8 cellular contexts compared by ENCODE assay signal in the genomic region with DNA sequence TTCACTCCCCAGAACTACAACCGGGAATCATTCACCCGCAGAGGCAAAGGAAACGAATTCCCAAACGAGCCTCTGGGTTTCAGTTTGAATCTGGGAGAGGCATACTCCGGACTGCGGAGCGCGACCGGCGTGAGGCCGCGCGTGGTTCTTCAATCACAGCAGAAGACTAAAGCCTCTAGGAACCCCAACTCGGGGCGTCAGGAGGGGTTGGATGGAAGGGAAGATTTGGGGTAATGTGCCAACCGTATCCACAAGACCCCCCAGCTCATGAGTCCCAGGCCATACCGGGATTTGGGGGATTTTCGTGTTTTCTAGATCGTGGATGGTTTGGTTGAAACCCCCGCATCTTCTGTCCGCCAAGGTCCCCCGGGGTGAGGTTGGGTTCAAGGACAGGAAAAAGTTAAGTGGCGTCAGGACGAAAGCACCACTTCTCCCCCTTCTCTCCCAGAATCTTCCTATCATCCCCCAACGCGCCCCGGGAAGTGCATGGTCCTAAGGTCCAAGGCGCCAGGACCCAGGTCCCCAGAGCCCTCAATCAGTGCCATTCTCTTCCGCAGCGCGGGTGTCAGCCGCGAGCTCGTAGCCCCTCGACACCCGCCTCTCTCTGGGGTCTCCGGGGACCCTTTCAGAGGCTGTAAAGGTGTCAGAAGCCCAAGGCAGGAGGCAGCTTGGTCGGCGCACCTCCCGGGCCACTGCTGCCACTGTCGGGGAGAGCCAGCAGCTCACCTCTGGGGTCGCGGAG. TPM values are rescaled to one million over a fixed set of nuclear protein-coding genes. Genes with fewer than 3 reads are reported as not detected.
DNase-seq lines count a peak whose midpoint lies in the region; ATAC-seq, FAIRE-seq and TF ChIP-seq lines count a peak whose summit lies in the region.

No MANE protein-coding gene starts in this region.

- no peaks in the 10 kb centered on the region for H3K9me3 ChIP-seq in psoas muscle

- TF ChIP-seq CTCF in glutamatergic neuron (IDR thresholded peaks at IDR 0.05; ENCODE audit: partially characterized antibody, unreplicated experiment) (no peak), psoas muscle (IDR thresholded peaks at IDR 0.05) (no peak)

- no peaks in the 10 kb centered on the region for H3K36me3 ChIP-seq in psoas muscle (ENCODE audit: insufficient read depth in 1 of 2, low read depth in 1 of 2)

- peaks cover 64% of the 10 kb centered on the region for H3K27me3 Mint-ChIP-seq in activated CD4-positive, alpha-beta T cell treated with anti-CD3 and anti-CD28 coated beads, Interleukin-2, amount 10 ng/mL, durations not matched to agents 24 days and 14 days
- peaks cover 33% of the 10 kb centered on the region for H3K27me3 Mint-ChIP-seq in glutamatergic neuron (ENCODE audit: unreplicated experiment)

- peak overlapping the region; percentile 75 for H3K4me3 ChIP-seq in psoas muscle

- peaks cover 22% of the 10 kb centered on the region for H3K4me1 ChIP-seq in psoas muscle

- H3K27ac Mint-ChIP-seq in activated CD4-positive, alpha-beta T cell treated with anti-CD3 and anti-CD28 coated beads, Interleukin-2, amount 10 ng/mL, durations not matched to agents 24 days and 14 days, result no peak overlapping the region
- no peak overlapping the region for H3K27ac Mint-ChIP-seq in glutamatergic neuron (ENCODE audit: unreplicated experiment)

- intact Hi-C loops in activated CD4-positive, alpha-beta T cell treated with anti-CD3 and anti-CD28 coated beads, Interleukin-2, amount 10 ng/mL, durations not matched to agents 24 days and 14 days (cut with micrococcal nuclease), result loop anchor here (2.0 to 10.0 kb wide), 5 partner anchors 242 to 933 kb away; a partner anchor contains a TSS
- intact Hi-C loops in psoas muscle (cut with DNase I), result loop anchor here (5.0 to 10.0 kb wide), 3 partner anchors 428 to 641 kb away; no protein-coding TSS in a partner anchor

- FAIRE-seq in GM12891 (lab: Jason Lieb, UNC), result no peak

- WGBS in psoas muscle, 3 donors, result 1 to 2% (median 1%) methylated on average over 40 to 43 of the region's 43 CpGs

- peaks cover 4 to 72% (median 34%) of the 10 kb centered on the region in 3 donors for H3K27me3 ChIP-seq in psoas muscle (ENCODE audit: insufficient read depth in 3 of 3, low read length in 2 of 3)

- ATAC-seq in psoas muscle (peak in 1 of 4 donors; percentile 51), GM18870 (IDR thresholded peaks at IDR 0.05; ENCODE audit: unreplicated experiment) (no peak)

- peaks cover 5% of the 10 kb centered on the region for H3K36me3 Mint-ChIP-seq in activated CD4-positive, alpha-beta T cell treated with anti-CD3 and anti-CD28 coated beads, Interleukin-2, amount 10 ng/mL, durations not matched to agents 24 days and 14 days (ENCODE audit: low read depth)
- H3K36me3 Mint-ChIP-seq in glutamatergic neuron (ENCODE audit: unreplicated experiment), result no peaks in the 10 kb centered on the region

- H3K27ac ChIP-seq in psoas muscle, result no peak overlapping the region

- DNase-seq in GM12891 (ENCODE audit: insufficient read length, low spot score) (peak; percentile 1), glutamatergic neuron (peak; percentile 21), psoas muscle (peak in 1 of 2 donors; percentile 46), dedifferentiated amniotic fluid mesenchymal stem cell (ENCODE audit: extremely low spot score) (no peak), KG1 (lab: John Stamatoyannopoulos, UW) (no peak)
- no peak for DNase-seq in activated CD4-positive, alpha-beta T cell treated with anti-CD3 and anti-CD28 coated beads, Interleukin-2, amount 10 ng/mL, durations not matched to agents 24 days and 14 days
- no peak for DNase-seq in activated effector memory CD4-positive, alpha-beta T cell treated with Interleukin-2 at 50 U/mL for 16 hours

- H3K4me3 Mint-ChIP-seq in activated CD4-positive, alpha-beta T cell treated with anti-CD3 and anti-CD28 coated beads, Interleukin-2, amount 10 ng/mL, durations not matched to agents 24 days and 14 days, result peak overlapping the region; percentile 71
- peak overlapping the region; percentile 97 for H3K4me3 Mint-ChIP-seq in glutamatergic neuron (ENCODE audit: unreplicated experiment)

- H3K4me1 Mint-ChIP-seq in activated CD4-positive, alpha-beta T cell treated with anti-CD3 and anti-CD28 coated beads, Interleukin-2, amount 10 ng/mL, durations not matched to agents 24 days and 14 days, result peaks cover 20% of the 10 kb centered on the region
- H3K4me1 Mint-ChIP-seq in glutamatergic neuron (ENCODE audit: low read depth, unreplicated experiment), result peaks cover 14% of the 10 kb centered on the region

- TF ChIP-seq POLR2A in GM12891 (IDR thresholded peaks at IDR 0.05; ENCODE audit: low read depth, low read length), result no peak

- H3K9me3 Mint-ChIP-seq in activated CD4-positive, alpha-beta T cell treated with anti-CD3 and anti-CD28 coated beads, Interleukin-2, amount 10 ng/mL, durations not matched to agents 24 days and 14 days, result peaks cover 3% of the 10 kb centered on the region
- peaks cover 13% of the 10 kb centered on the region for H3K9me3 Mint-ChIP-seq in glutamatergic neuron (ENCODE audit: unreplicated experiment)

TF ChIP-seq in GM12891, 5 proteins besides CTCF, POLR2A, EP300 and RAD21:
- TF ChIP-seq TAF1 (IDR thresholded peaks at IDR 0.05; ENCODE audit: low read depth, low read length) (no peak), SPI1 (IDR thresholded peaks at IDR 0.05; ENCODE audit: low read depth, low read length) (no peak), POU2F2 (IDR thresholded peaks at IDR 0.05; ENCODE audit: low read depth, low read length) (no peak), POLR2AphosphoS5 (IDR thresholded peaks at IDR 0.05; ENCODE audit: low read depth, low read length) (no peak), PAX5 (IDR thresholded peaks at IDR 0.05; ENCODE audit: insufficient read depth, low read length, severe bottlenecking) (no peak)

RNA-seq across cellular contexts. Expression of a gene that starts 1.7 kb away (rescaled TPM):
- not detected for polyA plus RNA-seq in GM12891 (2012; ENCODE audit: low read depth, missing spikeins)
- not detected in 2 replicates for total RNA-seq in activated CD4-positive, alpha-beta T cell treated with anti-CD3 and anti-CD28 coated beads, Interleukin-2, amount 10 ng/mL, durations not matched to agents 24 days and 14 days
- total RNA-seq in glutamatergic neuron (ENCODE audit: unreplicated experiment) (0.42 TPM), psoas muscle (under 1 TPM in 3 of 4 donors, not detected in 1; 0.06 to 0.24 (median 0.19) TPM)
- under 1 TPM; 0.01 to 0.07 (median 0.05) TPM for polyA plus RNA-seq in psoas muscle

Comparison
In these comparisons a context has a peak if more than half of its experiments do, and no peak if none do; other contexts are left out.
1. DNase-seq: peak in GM12891 (single experiment) and glutamatergic neuron (single experiment); none in activated CD4-positive, alpha-beta T cell treated with anti-CD3 and anti-CD28 coated beads, Interleukin-2, amount 10 ng/mL, durations not matched to agents 24 days and 14 days (single experiment), dedifferentiated amniotic fluid mesenchymal stem cell (single experiment), activated effector memory CD4-positive, alpha-beta T cell treated with Interleukin-2 at 50 U/mL for 16 hours (single experiment) and KG1 (single experiment).